ENCODE assay signal across 28 cellular contexts in genomic region chr7:8320174-8320573, GRCh38.
"Had no signal": no experiment of that assay in that cellular context is flagged by ENCODE, and none has a peak within 500 bp of the region (broad histone marks: within the 10 kb centered on the region; RNA-seq: fewer than 3 reads in every experiment).

No MANE protein-coding gene starts in this region.

- H3K4me1 ChIP-seq: stomach, suprapubic skin, testis, thyroid gland, tibial artery, tibial nerve, transverse colon, upper lobe of left lung, upper lobe of right lung, uterus, vagina had no signal

- H3K27ac ChIP-seq: stomach, suprapubic skin, testis, thoracic aorta, thyroid gland, tibial artery, tibial nerve, transverse colon, upper lobe of left lung, upper lobe of right lung, uterus, vagina had no signal

- H3K27ac Mint-ChIP-seq: stimulated activated effector memory CD8-positive, alpha-beta T cell treated with anti-CD3 and anti-CD28 coated beads, Interleukin-12 subunit alpha, Interleukin-12 subunit beta, amount 100 ng/mL, for 72 hours; stimulated activated memory B cell treated with anti-CD40 and anti-IgM and Interleukin-4, amounts not matched to agents 10 μg/mL and 1 μg/mL and 100 μg/mL, for 72 hours; stimulated activated naive B cell treated with anti-CD40 and anti-IgM and Interleukin-4, amounts not matched to agents 10 μg/mL and 1 μg/mL and 100 μg/mL, for 72 hours; stimulated activated naive CD8-positive, alpha-beta T cell treated with anti-CD3 and anti-CD28 coated beads, Interleukin-15, amount 100 ng/mL, for 72 hours; stimulated activated naive CD8-positive, alpha-beta T cell treated with anti-CD3 and anti-CD28 coated beads, Interleukin-15, Interleukin-2, amounts not matched to agents 100 ng/mL and 50 ng/mL, for 24 hours; type B pancreatic cell had no signal

- H3K4me3 ChIP-seq: stomach, suprapubic skin, testis, thoracic aorta, thyroid gland, tibial artery, tibial nerve, transverse colon, upper lobe of left lung, upper lobe of right lung, uterus, vagina had no signal

- H3K4me1 Mint-ChIP-seq: stimulated activated effector memory CD8-positive, alpha-beta T cell treated with anti-CD3 and anti-CD28 coated beads, Interleukin-12 subunit alpha, Interleukin-12 subunit beta, amount 100 ng/mL, for 72 hours; stimulated activated memory B cell treated with anti-CD40 and anti-IgM and Interleukin-4, amounts not matched to agents 10 μg/mL and 1 μg/mL and 100 μg/mL, for 72 hours; stimulated activated naive B cell treated with anti-CD40 and anti-IgM and Interleukin-4, amounts not matched to agents 10 μg/mL and 1 μg/mL and 100 μg/mL, for 72 hours; stimulated activated naive CD8-positive, alpha-beta T cell treated with anti-CD3 and anti-CD28 coated beads, Interleukin-15, amount 100 ng/mL, for 72 hours had no signal

- ATAC-seq: stimulated activated effector memory CD8-positive, alpha-beta T cell treated with anti-CD3 and anti-CD28 coated beads, Interleukin-12 subunit alpha, Interleukin-12 subunit beta, amount 100 ng/mL, for 72 hours; stimulated activated memory B cell treated with anti-CD40 and anti-IgM and Interleukin-4, amounts not matched to agents 10 μg/mL and 1 μg/mL and 100 μg/mL, for 72 hours; stimulated activated naive B cell treated with anti-CD40 and anti-IgM and Interleukin-4, amounts not matched to agents 10 μg/mL and 1 μg/mL and 100 μg/mL, for 72 hours; stimulated activated naive CD8-positive, alpha-beta T cell treated with anti-CD3 and anti-CD28 coated beads, Interleukin-15, amount 100 ng/mL, for 72 hours; stimulated activated naive CD8-positive, alpha-beta T cell treated with anti-CD3 and anti-CD28 coated beads, Interleukin-15, Interleukin-2, amounts not matched to agents 100 U/mL and 50 U/mL, for 24 hours; upper lobe of right lung had no signal

- H3K9me3 ChIP-seq: suprapubic skin, testis, thoracic aorta, thyroid gland, tibial artery, transverse colon, upper lobe of right lung, uterus, vagina had no signal

- H3K27me3 ChIP-seq: stomach, testis, thyroid gland, tibial artery, tibial nerve, transverse colon, upper lobe of left lung, uterus, vagina had no signal

- DNase-seq: stimulated activated CD4-positive, alpha-beta T cell treated with anti-CD3 and anti-CD28 coated beads, Interleukin-2, amount 100 ng/mL, for 24 hours; stimulated activated CD4-positive, alpha-beta T cell treated with anti-CD3 and anti-CD28 coated beads, Interleukin-2, amount 100 ng/mL, for 48 hours; stimulated activated CD4-positive, alpha-beta T cell treated with anti-CD3 and anti-CD28 coated beads, Interleukin-4, amount 100 ng/mL, for 1 hour; stimulated activated CD4-positive, alpha-beta T cell treated with anti-CD3 and anti-CD28 coated beads, Interleukin-4, amount 100 ng/mL, for 24 hours; stimulated activated CD4-positive, alpha-beta T cell treated with anti-CD3 and anti-CD28 coated beads, Interleukin-4, amount 100 ng/mL, for 4 hours; stimulated activated CD8-positive, alpha-beta memory T cell treated with anti-CD3 and anti-CD28 coated beads, Interleukin-4, amount 100 ng/mL, for 48 hours; stimulated activated naive B cell treated with anti-CD40 and anti-IgM and Interleukin-4, amounts not matched to agents 10 μg/mL and 1 μg/mL and 100 μg/mL, for 72 hours; stimulated activated naive CD4-positive, alpha-beta T cell; stimulated activated naive CD4-positive, alpha-beta T cell treated with Interleukin-2 at 50 U/mL for 16 hours; stimulated activated naive CD8-positive, alpha-beta T cell treated with anti-CD3 and anti-CD28 coated beads, Interleukin-15, amount 100 ng/mL, for 72 hours; stimulated activated naive CD8-positive, alpha-beta T cell treated with anti-CD3 and anti-CD28 coated beads, Interleukin-15, Interleukin-2, amounts not matched to agents 100 U/mL and 50 U/mL, for 24 hours; stomach; substantia nigra; testis; thyroid gland; tibial artery; transverse colon; upper lobe of left lung; upper lobe of right lung; uterus had no signal

- H3K36me3 ChIP-seq: stomach, suprapubic skin, thoracic aorta, thyroid gland, tibial artery, tibial nerve, transverse colon, upper lobe of left lung, upper lobe of right lung, uterus, vagina had no signal

- H3K36me3 Mint-ChIP-seq: stimulated activated effector memory CD8-positive, alpha-beta T cell treated with anti-CD3 and anti-CD28 coated beads, Interleukin-12 subunit alpha, Interleukin-12 subunit beta, amount 100 ng/mL, for 72 hours; stimulated activated memory B cell treated with anti-CD40 and anti-IgM and Interleukin-4, amounts not matched to agents 10 μg/mL and 1 μg/mL and 100 μg/mL, for 72 hours; stimulated activated naive B cell treated with anti-CD40 and anti-IgM and Interleukin-4, amounts not matched to agents 10 μg/mL and 1 μg/mL and 100 μg/mL, for 72 hours; type B pancreatic cell had no signal

- H3K9me3 Mint-ChIP-seq: stimulated activated effector memory CD8-positive, alpha-beta T cell treated with anti-CD3 and anti-CD28 coated beads, Interleukin-12 subunit alpha, Interleukin-12 subunit beta, amount 100 ng/mL, for 72 hours had no signal

- H3K4me3 Mint-ChIP-seq: stimulated activated effector memory CD8-positive, alpha-beta T cell treated with anti-CD3 and anti-CD28 coated beads, Interleukin-12 subunit alpha, Interleukin-12 subunit beta, amount 100 ng/mL, for 72 hours; stimulated activated memory B cell treated with anti-CD40 and anti-IgM and Interleukin-4, amounts not matched to agents 10 μg/mL and 1 μg/mL and 100 μg/mL, for 72 hours; stimulated activated naive B cell treated with anti-CD40 and anti-IgM and Interleukin-4, amounts not matched to agents 10 μg/mL and 1 μg/mL and 100 μg/mL, for 72 hours; stimulated activated naive CD8-positive, alpha-beta T cell treated with anti-CD3 and anti-CD28 coated beads, Interleukin-15, amount 100 ng/mL, for 72 hours; stimulated activated naive CD8-positive, alpha-beta T cell treated with anti-CD3 and anti-CD28 coated beads, Interleukin-15, Interleukin-2, amounts not matched to agents 100 ng/mL and 50 ng/mL, for 24 hours; type B pancreatic cell had no signal

- H3K27me3 Mint-ChIP-seq: type B pancreatic cell had no signal
